In the genomic region with DNA sequence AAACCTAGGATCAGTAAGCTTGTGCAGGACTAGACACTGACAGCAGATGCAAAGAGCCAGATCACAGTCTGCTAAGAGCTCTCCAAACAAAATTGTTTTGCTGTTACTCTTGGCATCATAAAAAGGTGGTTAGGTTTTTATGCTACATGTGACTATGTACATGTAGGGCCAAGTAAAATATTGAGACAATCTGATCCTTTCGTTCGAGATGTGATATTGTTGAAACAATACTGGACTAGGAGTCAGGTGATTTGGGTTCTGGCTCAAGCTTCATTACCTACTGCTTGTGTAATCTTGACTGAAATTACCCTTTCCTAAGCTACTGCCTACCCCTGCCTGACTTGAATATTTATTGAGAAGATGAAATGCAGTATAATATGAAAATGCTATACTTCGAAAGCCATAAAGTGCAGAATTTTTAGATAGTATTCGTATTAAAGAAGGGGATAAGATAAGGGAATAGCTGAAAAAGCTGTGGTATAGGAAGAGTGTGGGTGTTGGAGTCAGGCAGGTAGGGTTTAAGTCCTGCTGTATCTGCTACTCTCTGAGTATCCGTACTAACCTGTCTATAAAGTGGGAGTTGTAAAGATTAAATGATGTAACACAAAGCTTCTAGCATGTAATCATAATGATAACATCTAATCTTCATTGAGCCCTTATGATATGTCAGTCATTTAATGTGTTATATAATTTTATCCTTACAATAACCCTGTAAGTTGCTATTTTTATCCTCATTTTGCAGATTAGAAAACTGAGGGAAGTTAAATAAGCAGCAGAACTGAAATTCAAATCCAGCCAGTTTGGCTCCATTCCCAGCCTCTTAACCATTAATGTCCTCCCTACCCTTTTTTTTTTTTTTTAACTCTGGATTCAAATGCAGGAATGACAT, we compare ENCODE assay signal across 16 cellular contexts. TPM values are rescaled to one million over a fixed set of nuclear protein-coding genes. Genes with fewer than 3 reads are reported as not detected.
DNase-seq lines count a peak whose midpoint lies in the region; ATAC-seq, FAIRE-seq and TF ChIP-seq lines count a peak whose summit lies in the region.
"Had no signal": no experiment of that assay in that cellular context is flagged by ENCODE, and none has a peak within 500 bp of the region (broad histone marks: within the 10 kb centered on the region; RNA-seq: fewer than 3 reads in every experiment).

No MANE protein-coding gene starts in this region.

- no peak overlapping the region for H3K4me2 ChIP-seq in astrocyte (ENCODE audit: low read length)

- H3K4me1 ChIP-seq in astrocyte (ENCODE audit: insufficient read depth, low read length) = no peaks in the 10 kb centered on the region

- no peak overlapping the region for H3K4me3 ChIP-seq in astrocyte (ENCODE audit: insufficient read depth, low read depth, low read length)
- H3K4me3 ChIP-seq: tibial artery had no signal

- H3K36me3 Mint-ChIP-seq in astrocyte (ENCODE audit: low read depth, unreplicated experiment) = peaks cover 19% of the 10 kb centered on the region
- peaks cover 45% of the 10 kb centered on the region for H3K36me3 Mint-ChIP-seq in effector memory CD8-positive, alpha-beta T cell (ENCODE audit: insufficient read depth)

- no peaks in the 10 kb centered on the region for H3K27me3 ChIP-seq in astrocyte (ENCODE audit: insufficient read depth, low read length)
- H3K27me3 ChIP-seq: tibial artery had no signal

- no peaks in the 10 kb centered on the region for H4K20me1 ChIP-seq in astrocyte (ENCODE audit: insufficient read depth, low read length)

- H3K27ac ChIP-seq in astrocyte (ENCODE audit: low read depth, low read length) = no peak overlapping the region
- H3K27ac ChIP-seq: tibial artery had no signal

- TF ChIP-seq CTCF in astrocyte (IDR thresholded peaks at IDR 0.05; ENCODE audit: insufficient read depth, low read depth, low read length) = no peak

- H3K4me3 Mint-ChIP-seq in stimulated activated naive CD8-positive, alpha-beta T cell treated with anti-CD3 and anti-CD28 coated beads, Interleukin-15, amount 100 ng/mL, for 72 hours = no peak overlapping the region
- no peak overlapping the region for H3K4me3 Mint-ChIP-seq in astrocyte (ENCODE audit: unreplicated experiment)
- H3K4me3 Mint-ChIP-seq in effector memory CD8-positive, alpha-beta T cell = no peak overlapping the region
- H3K4me3 Mint-ChIP-seq: activated naive CD8-positive, alpha-beta T cell treated with anti-CD3 and anti-CD28 coated beads, Interleukin-2, amount 10 ng/mL, durations not matched to agents 7 days and 5 days; naive B cell had no signal

- peak overlapping the region; percentile 37 to 73 for H3K27ac Mint-ChIP-seq in stimulated activated naive CD8-positive, alpha-beta T cell treated with anti-CD3 and anti-CD28 coated beads, Interleukin-15, amount 100 ng/mL, for 72 hours
- H3K27ac Mint-ChIP-seq in astrocyte (ENCODE audit: unreplicated experiment) = no peak overlapping the region
- H3K27ac Mint-ChIP-seq in effector memory CD8-positive, alpha-beta T cell = no peak overlapping the region
- H3K27ac Mint-ChIP-seq: activated naive CD8-positive, alpha-beta T cell treated with anti-CD3 and anti-CD28 coated beads, Interleukin-2, amount 10 ng/mL, durations not matched to agents 7 days and 5 days had no signal

- H3K36me3 ChIP-seq in astrocyte (ENCODE audit: insufficient read depth, low read length) = peaks cover 53% of the 10 kb centered on the region

- H3K27me3 Mint-ChIP-seq in stimulated activated naive CD8-positive, alpha-beta T cell treated with anti-CD3 and anti-CD28 coated beads, Interleukin-15, amount 100 ng/mL, for 72 hours = no peaks in the 10 kb centered on the region
- no peaks in the 10 kb centered on the region for H3K27me3 Mint-ChIP-seq in astrocyte (ENCODE audit: low read depth, unreplicated experiment)
- H3K27me3 Mint-ChIP-seq in effector memory CD8-positive, alpha-beta T cell = no peaks in the 10 kb centered on the region
- H3K27me3 Mint-ChIP-seq: activated naive CD8-positive, alpha-beta T cell treated with anti-CD3 and anti-CD28 coated beads, Interleukin-2, amount 10 ng/mL, durations not matched to agents 7 days and 5 days; naive B cell had no signal

- FAIRE-seq in astrocyte (lab: Jason Lieb, UNC) = no peak
- FAIRE-seq: GM18507 had no signal

- no peak overlapping the region for H2AFZ ChIP-seq in astrocyte (ENCODE audit: low read depth, low read length)

- no peak for DNase-seq in stimulated activated naive CD8-positive, alpha-beta T cell treated with anti-CD3 and anti-CD28 coated beads, Interleukin-15, amount 100 ng/mL, for 72 hours
- no peak for DNase-seq in stimulated activated naive CD8-positive, alpha-beta T cell treated with anti-CD3 and anti-CD28 coated beads, Interleukin-15, Interleukin-2, amounts not matched to agents 100 U/mL and 50 U/mL, for 24 hours
- DNase-seq in astrocyte (ENCODE audit: low read depth) (peak; percentile 33), iris pigment epithelial cell (ENCODE audit: low read depth) (peak; percentile 47), SHP77 treated with DMSO at 0.1 percent for 48 hours (lab: John Stamatoyannopoulos, UW) (no peak)
- no peak for DNase-seq in stimulated activated CD8-positive, alpha-beta memory T cell treated with anti-CD3 and anti-CD28 coated beads, Interleukin-4, amount 100 ng/mL, for 48 hours
- DNase-seq in effector memory CD8-positive, alpha-beta T cell = no peak
- DNase-seq: activated CD4-positive, alpha-beta T cell treated with anti-CD3 and anti-CD28 coated beads, Interleukin-2, amount 50 U/mL, for 1 hour; activated naive CD8-positive, alpha-beta T cell treated with anti-CD3 and anti-CD28 coated beads, Interleukin-2, amount 10 ng/mL, durations not matched to agents 7 days and 5 days; left cardiac atrium; naive B cell; NCI-H226; stimulated activated CD4-positive, alpha-beta T cell treated with anti-CD3 and anti-CD28 coated beads, Interleukin-2, amount 100 ng/mL, for 24 hours; tibial artery had no signal

- H3K4me1 Mint-ChIP-seq in stimulated activated naive CD8-positive, alpha-beta T cell treated with anti-CD3 and anti-CD28 coated beads, Interleukin-15, amount 100 ng/mL, for 72 hours = no peaks in the 10 kb centered on the region
- H3K4me1 Mint-ChIP-seq in astrocyte (ENCODE audit: low read depth, unreplicated experiment) = peaks cover 1% of the 10 kb centered on the region
- no peaks in the 10 kb centered on the region for H3K4me1 Mint-ChIP-seq in effector memory CD8-positive, alpha-beta T cell (ENCODE audit: low read depth in 2 of 2)

- no peaks in the 10 kb centered on the region for H3K9me3 ChIP-seq in astrocyte (ENCODE audit: insufficient read depth, low read depth, low read length)
- H3K9me3 ChIP-seq: tibial artery had no signal

- no peaks in the 10 kb centered on the region for H3K9me3 Mint-ChIP-seq in stimulated activated naive CD8-positive, alpha-beta T cell treated with anti-CD3 and anti-CD28 coated beads, Interleukin-15, amount 100 ng/mL, for 72 hours
- H3K9me3 Mint-ChIP-seq in astrocyte (ENCODE audit: unreplicated experiment) = no peaks in the 10 kb centered on the region
- no peaks in the 10 kb centered on the region for H3K9me3 Mint-ChIP-seq in effector memory CD8-positive, alpha-beta T cell
- H3K9me3 Mint-ChIP-seq: activated naive CD8-positive, alpha-beta T cell treated with anti-CD3 and anti-CD28 coated beads, Interleukin-2, amount 10 ng/mL, durations not matched to agents 7 days and 5 days; naive B cell had no signal

- no peak overlapping the region for H3K9ac ChIP-seq in astrocyte (ENCODE audit: low read length)

- no peak for ATAC-seq in stimulated activated naive CD8-positive, alpha-beta T cell treated with anti-CD3 and anti-CD28 coated beads, Interleukin-15, amount 100 ng/mL, for 72 hours
- no peak for ATAC-seq in stimulated activated naive CD8-positive, alpha-beta T cell treated with anti-CD3 and anti-CD28 coated beads, Interleukin-15, Interleukin-2, amounts not matched to agents 100 U/mL and 50 U/mL, for 24 hours
- no peak for ATAC-seq in GM18867 (IDR thresholded peaks at IDR 0.05; ENCODE audit: unreplicated experiment)
- ATAC-seq in effector memory CD8-positive, alpha-beta T cell (replicated peaks) = no peak

- no peaks in the 10 kb centered on the region for H3K79me2 ChIP-seq in astrocyte (ENCODE audit: insufficient read depth, low read length)

RNA-seq across cellular contexts. Expression of a gene that starts 38.6 kb away (rescaled TPM):
- total RNA-seq in astrocyte = 23.3 and 25.0 TPM in 2 replicates

Comparison
In these comparisons a context has a peak if more than half of its experiments do, and no peak if none do; other contexts are left out.
1. DNase-seq: peak in astrocyte (single experiment) and iris pigment epithelial cell (single experiment); none in stimulated activated naive CD8-positive, alpha-beta T cell treated with anti-CD3 and anti-CD28 coated beads, Interleukin-15, amount 100 ng/mL, for 72 hours (0 of 2), stimulated activated naive CD8-positive, alpha-beta T cell treated with anti-CD3 and anti-CD28 coated beads, Interleukin-15, Interleukin-2, amounts not matched to agents 100 U/mL and 50 U/mL, for 24 hours (single experiment), stimulated activated CD8-positive, alpha-beta memory T cell treated with anti-CD3 and anti-CD28 coated beads, Interleukin-4, amount 100 ng/mL, for 48 hours (single experiment), SHP77 treated with DMSO at 0.1 percent for 48 hours (single experiment) and effector memory CD8-positive, alpha-beta T cell (0 of 3).
2. H3K27ac Mint-ChIP-seq: peak in stimulated activated naive CD8-positive, alpha-beta T cell treated with anti-CD3 and anti-CD28 coated beads, Interleukin-15, amount 100 ng/mL, for 72 hours (2 of 2); none in astrocyte (single experiment) and effector memory CD8-positive, alpha-beta T cell (0 of 2).